ENCODE assay signal across 36 cellular contexts in the genomic region with DNA sequence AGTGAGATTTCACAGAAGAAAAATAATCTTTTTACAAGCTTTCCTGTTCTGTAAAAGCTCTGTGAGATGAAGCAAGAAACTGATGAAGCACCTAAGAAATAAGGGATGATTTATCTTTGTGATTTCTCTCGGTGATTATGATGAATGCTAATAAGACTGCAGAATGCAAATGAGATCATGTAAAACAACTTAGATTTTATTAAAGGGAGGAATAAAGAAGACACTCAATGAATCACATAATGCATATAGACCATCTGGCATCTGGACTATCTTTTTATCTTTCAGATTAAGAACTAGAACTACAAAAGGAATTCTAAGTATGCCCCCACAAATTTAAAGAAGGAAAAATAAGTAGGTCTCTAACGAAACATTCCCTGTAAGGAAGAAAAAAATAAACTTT.
"Had no signal": no experiment of that assay in that cellular context is flagged by ENCODE, and none has a peak within 500 bp of the region (broad histone marks: within the 10 kb centered on the region; RNA-seq: fewer than 3 reads in every experiment).

No MANE protein-coding gene starts in this region.

- H3K36me3 Mint-ChIP-seq: activated CD8-positive, alpha-beta memory T cell treated with anti-CD3 and anti-CD28 coated beads, Interleukin-2, amount 10 ng/mL, durations not matched to agents 7 days and 5 days; activated naive CD4-positive, alpha-beta T cell treated with anti-CD3 and anti-CD28 coated beads, Interleukin-2, amount 10 ng/mL, durations not matched to agents 7 days and 5 days; activated naive CD4-positive, alpha-beta T cell treated with anti-CD3 and anti-CD28 coated beads, Interleukin-2, amount 50 U/mL, for 24 hours; activated naive CD8-positive, alpha-beta T cell; activated naive CD8-positive, alpha-beta T cell treated with anti-CD3 and anti-CD28 coated beads, Interleukin-2, amount 10 ng/mL, durations not matched to agents 7 days and 5 days; brain had no signal

- H3K27me3 Mint-ChIP-seq: activated CD4-positive, alpha-beta memory T cell treated with anti-CD3 and anti-CD28 coated beads, Interleukin-2, amount 10 ng/mL, durations not matched to agents 7 days and 5 days; activated CD4-positive, alpha-beta T cell treated with anti-CD3 and anti-CD28 coated beads for 36 hours; activated CD4-positive, alpha-beta T cell treated with anti-CD3 and anti-CD28 coated beads, Interleukin-2, amount 10 ng/mL, durations not matched to agents 7 days and 5 days; activated CD8-positive, alpha-beta memory T cell treated with anti-CD3 and anti-CD28 coated beads, Interleukin-2, amount 10 ng/mL, durations not matched to agents 7 days and 5 days; activated naive CD4-positive, alpha-beta T cell treated with anti-CD3 and anti-CD28 coated beads, Interleukin-2, amount 10 ng/mL, durations not matched to agents 7 days and 5 days; activated naive CD4-positive, alpha-beta T cell treated with anti-CD3 and anti-CD28 coated beads, Interleukin-2, amount 50 U/mL, for 24 hours; activated naive CD8-positive, alpha-beta T cell; activated naive CD8-positive, alpha-beta T cell treated with anti-CD3 and anti-CD28 coated beads, Interleukin-2, amount 10 ng/mL, durations not matched to agents 7 days and 5 days; activated naive CD8-positive, alpha-beta T cell treated with anti-CD3 and anti-CD28 coated beads, Interleukin-2, amount 50 U/mL, for 24 hours; activated T-cell treated with anti-CD3 and anti-CD28 coated beads, Interleukin-2, amount 50 U/mL, for 24 hours; brain; central memory CD8-positive, alpha-beta T cell had no signal

- H3K27ac ChIP-seq: ascending aorta, cardiac muscle cell, VCaP had no signal

- H3K4me1 Mint-ChIP-seq: activated CD4-positive, alpha-beta memory T cell treated with anti-CD3 and anti-CD28 coated beads, Interleukin-2, amount 10 ng/mL, durations not matched to agents 7 days and 5 days; activated CD4-positive, alpha-beta T cell treated with anti-CD3 and anti-CD28 coated beads for 36 hours; activated CD4-positive, alpha-beta T cell treated with anti-CD3 and anti-CD28 coated beads, Interleukin-2, amount 10 ng/mL, durations not matched to agents 7 days and 5 days; activated CD8-positive, alpha-beta memory T cell treated with anti-CD3 and anti-CD28 coated beads, Interleukin-2, amount 10 ng/mL, durations not matched to agents 7 days and 5 days; activated naive CD4-positive, alpha-beta T cell treated with anti-CD3 and anti-CD28 coated beads, Interleukin-2, amount 10 ng/mL, durations not matched to agents 7 days and 5 days; activated naive CD4-positive, alpha-beta T cell treated with anti-CD3 and anti-CD28 coated beads, Interleukin-2, amount 50 U/mL, for 24 hours; activated naive CD8-positive, alpha-beta T cell treated with anti-CD3 and anti-CD28 coated beads, Interleukin-2, amount 10 ng/mL, durations not matched to agents 7 days and 5 days; activated naive CD8-positive, alpha-beta T cell treated with anti-CD3 and anti-CD28 coated beads, Interleukin-2, amount 50 U/mL, for 24 hours; brain; central memory CD8-positive, alpha-beta T cell had no signal

- H3K36me3 ChIP-seq: ascending aorta, cardiac muscle cell had no signal

- ATAC-seq: activated CD4-positive, alpha-beta T cell treated with anti-CD3 and anti-CD28 coated beads for 36 hours; activated CD4-positive, CD25-positive, alpha-beta regulatory T cell treated with anti-CD3 and anti-CD28 coated beads, Interleukin-2, amount 50 U/mL, for 24 hours; activated CD8-positive, alpha-beta memory T cell treated with anti-CD3 and anti-CD28 coated beads, Interleukin-2, amount 10 ng/mL, durations not matched to agents 7 days and 5 days; activated CD8-positive, alpha-beta T cell treated with anti-CD3 and anti-CD28 coated beads, Interleukin-2, amount 10 ng/mL, durations not matched to agents 7 days and 5 days; activated naive CD8-positive, alpha-beta T cell treated with anti-CD3 and anti-CD28 coated beads, Interleukin-2, amount 50 U/mL, for 24 hours had no signal

- H3K4me3 ChIP-seq: ascending aorta, cardiac muscle cell had no signal

- DNase-seq: activated CD4-positive, alpha-beta memory T cell treated with anti-CD3 and anti-CD28 coated beads, Interleukin-2, amount 10 ng/mL, durations not matched to agents 7 days and 5 days; activated CD4-positive, alpha-beta T cell treated with anti-CD3 and anti-CD28 coated beads for 1 hour; activated CD4-positive, alpha-beta T cell treated with anti-CD3 and anti-CD28 coated beads for 36 hours; activated CD4-positive, alpha-beta T cell treated with anti-CD3 and anti-CD28 coated beads for 48 hours; activated CD4-positive, alpha-beta T cell treated with anti-CD3 and anti-CD28 coated beads, Interleukin-2, amount 10 ng/mL, durations not matched to agents 7 days and 5 days; activated CD4-positive, alpha-beta T cell treated with anti-CD3 and anti-CD28 coated beads, Interleukin-2, amount 50 U/mL, for 48 hours; activated CD4-positive, CD25-positive, alpha-beta regulatory T cell; activated CD8-positive, alpha-beta memory T cell treated with anti-CD3 and anti-CD28 coated beads for 24 hours; activated CD8-positive, alpha-beta memory T cell treated with anti-CD3 and anti-CD28 coated beads, Interleukin-2, amount 10 ng/mL, durations not matched to agents 7 days and 5 days; activated CD8-positive, alpha-beta memory T cell treated with anti-CD3 and anti-CD28 coated beads, Interleukin-2, amount 50 U/mL, for 48 hours; activated CD8-positive, alpha-beta T cell treated with anti-CD3 and anti-CD28 coated beads, Interleukin-2, amount 10 ng/mL, durations not matched to agents 7 days and 5 days; activated effector memory CD4-positive, alpha-beta T cell treated with Interleukin-2 at 50 U/mL for 16 hours; activated gamma-delta T cell; activated naive CD4-positive, alpha-beta T cell treated with anti-CD3 and anti-CD28 coated beads, Interleukin-2, amount 10 ng/mL, durations not matched to agents 7 days and 5 days; activated naive CD4-positive, alpha-beta T cell treated with Interleukin-2 at 50 U/mL for 16 hours; activated naive CD8-positive, alpha-beta T cell treated with anti-CD3 and anti-CD28 coated beads, Interleukin-2, amount 10 ng/mL, durations not matched to agents 7 days and 5 days; activated naive CD8-positive, alpha-beta T cell treated with anti-CD3 and anti-CD28 coated beads, Interleukin-2, amount 50 U/mL, for 24 hours; activated T-cell treated with anti-CD3 and anti-CD28 coated beads, Interleukin-2, amount 50 U/mL, for 24 hours; activated T-cell treated with anti-CD3 and anti-CD28 coated beads, Interleukin-2, amount 50 U/mL, for 48 hours; amygdala; anterior cingulate cortex; caudate nucleus; cerebellar nuclear complex; T-helper 2 cell; T-helper 9 cell had no signal

- H3K4me3 Mint-ChIP-seq: activated CD4-positive, alpha-beta memory T cell treated with anti-CD3 and anti-CD28 coated beads, Interleukin-2, amount 10 ng/mL, durations not matched to agents 7 days and 5 days; activated CD4-positive, alpha-beta T cell treated with anti-CD3 and anti-CD28 coated beads for 36 hours; activated CD4-positive, alpha-beta T cell treated with anti-CD3 and anti-CD28 coated beads, Interleukin-2, amount 10 ng/mL, durations not matched to agents 7 days and 5 days; activated CD8-positive, alpha-beta memory T cell treated with anti-CD3 and anti-CD28 coated beads, Interleukin-2, amount 10 ng/mL, durations not matched to agents 7 days and 5 days; activated CD8-positive, alpha-beta T cell treated with anti-CD3 and anti-CD28 coated beads, Interleukin-2, amount 10 ng/mL, durations not matched to agents 7 days and 5 days; activated naive CD4-positive, alpha-beta T cell treated with anti-CD3 and anti-CD28 coated beads, Interleukin-2, amount 10 ng/mL, durations not matched to agents 7 days and 5 days; activated naive CD4-positive, alpha-beta T cell treated with anti-CD3 and anti-CD28 coated beads, Interleukin-2, amount 50 U/mL, for 24 hours; activated naive CD8-positive, alpha-beta T cell; activated naive CD8-positive, alpha-beta T cell treated with anti-CD3 and anti-CD28 coated beads, Interleukin-2, amount 10 ng/mL, durations not matched to agents 7 days and 5 days; activated naive CD8-positive, alpha-beta T cell treated with anti-CD3 and anti-CD28 coated beads, Interleukin-2, amount 50 U/mL, for 24 hours; activated T-cell treated with anti-CD3 and anti-CD28 coated beads, Interleukin-2, amount 50 U/mL, for 24 hours; brain; central memory CD8-positive, alpha-beta T cell; T-helper 1 cell treated with Interleukin-12 subunit alpha and Interleukin-12 subunit beta and Interleukin-4 antibody, amounts not matched to agents 30 μg/mL and 1 μg/mL, for 36 hours; T-helper 2 cell treated with Interferon-gamma antibody and Interleukin-4, amounts not matched to agents 5 μg/mL and 100 μg/mL, for 36 hours had no signal

- H3K27ac Mint-ChIP-seq: activated CD4-positive, alpha-beta memory T cell treated with anti-CD3 and anti-CD28 coated beads, Interleukin-2, amount 10 ng/mL, durations not matched to agents 7 days and 5 days; activated CD4-positive, alpha-beta T cell treated with anti-CD3 and anti-CD28 coated beads for 36 hours; activated CD4-positive, alpha-beta T cell treated with anti-CD3 and anti-CD28 coated beads, Interleukin-2, amount 10 ng/mL, durations not matched to agents 7 days and 5 days; activated CD8-positive, alpha-beta memory T cell treated with anti-CD3 and anti-CD28 coated beads, Interleukin-2, amount 10 ng/mL, durations not matched to agents 7 days and 5 days; activated CD8-positive, alpha-beta T cell treated with anti-CD3 and anti-CD28 coated beads, Interleukin-2, amount 10 ng/mL, durations not matched to agents 7 days and 5 days; activated naive CD4-positive, alpha-beta T cell treated with anti-CD3 and anti-CD28 coated beads, Interleukin-2, amount 10 ng/mL, durations not matched to agents 7 days and 5 days; activated naive CD4-positive, alpha-beta T cell treated with anti-CD3 and anti-CD28 coated beads, Interleukin-2, amount 50 U/mL, for 24 hours; activated naive CD8-positive, alpha-beta T cell; activated naive CD8-positive, alpha-beta T cell treated with anti-CD3 and anti-CD28 coated beads, Interleukin-2, amount 10 ng/mL, durations not matched to agents 7 days and 5 days; activated naive CD8-positive, alpha-beta T cell treated with anti-CD3 and anti-CD28 coated beads, Interleukin-2, amount 50 U/mL, for 24 hours; activated T-cell treated with anti-CD3 and anti-CD28 coated beads, Interleukin-2, amount 50 U/mL, for 24 hours; activated T-helper 2 cell treated with anti-CD3 and anti-CD28 coated beads, Interferon-gamma antibody, Interleukin-2, Interleukin-4, amounts not matched to agents 10 μg/mL and 5 μg/mL and 100 μg/mL, durations not matched to agents 14 hours and 24 hours and 36 hours; brain; T-helper 1 cell treated with Interleukin-12 subunit alpha and Interleukin-12 subunit beta and Interleukin-4 antibody, amounts not matched to agents 30 μg/mL and 1 μg/mL, for 36 hours; T-helper 2 cell treated with Interferon-gamma antibody and Interleukin-4, amounts not matched to agents 5 μg/mL and 100 μg/mL, for 36 hours had no signal

- H3K9me3 Mint-ChIP-seq: activated CD4-positive, alpha-beta memory T cell treated with anti-CD3 and anti-CD28 coated beads, Interleukin-2, amount 10 ng/mL, durations not matched to agents 7 days and 5 days; activated CD4-positive, alpha-beta T cell treated with anti-CD3 and anti-CD28 coated beads, Interleukin-2, amount 10 ng/mL, durations not matched to agents 7 days and 5 days; activated naive CD4-positive, alpha-beta T cell treated with anti-CD3 and anti-CD28 coated beads, Interleukin-2, amount 10 ng/mL, durations not matched to agents 7 days and 5 days; activated naive CD4-positive, alpha-beta T cell treated with anti-CD3 and anti-CD28 coated beads, Interleukin-2, amount 50 U/mL, for 24 hours; activated naive CD8-positive, alpha-beta T cell treated with anti-CD3 and anti-CD28 coated beads, Interleukin-2, amount 10 ng/mL, durations not matched to agents 7 days and 5 days; activated T-helper 2 cell treated with anti-CD3 and anti-CD28 coated beads, Interferon-gamma antibody, Interleukin-2, Interleukin-4, amounts not matched to agents 10 μg/mL and 5 μg/mL and 100 μg/mL, durations not matched to agents 14 hours and 24 hours and 36 hours; T-helper 1 cell treated with Interleukin-12 subunit alpha and Interleukin-12 subunit beta and Interleukin-4 antibody, amounts not matched to agents 30 μg/mL and 1 μg/mL, for 36 hours had no signal
